In genomic region chr16:19094542-19095365, GRCh38 we compare ENCODE assay signal across 2 cellular contexts.
TF ChIP-seq lines count a peak whose summit lies in the region.

No MANE protein-coding gene starts in this region.

TF ChIP-seq in A549, 52 proteins besides CTCF, POLR2A, EP300 and RAD21 (continued from another document):
- TF ChIP-seq PBX3 (IDR thresholded peaks at IDR 0.05) (peak; percentile 83), USF2 (IDR thresholded peaks at IDR 0.05) (peak; percentile 72), JUN (IDR thresholded peaks at IDR 0.05) (peak in 1 of 2 experiments; percentile 28; a peak in 2 of 5 replicates), FOSB (CRISPR knock-in tag; IDR thresholded peaks at IDR 0.05) (no peak), KDM5A (IDR thresholded peaks at IDR 0.05) (no peak)
TF ChIP-seq in A549: peak in this region for 7.

TF ChIP-seq in GM23338, 12 proteins besides CTCF, POLR2A, EP300 and RAD21 (continued from another document):
- no peak for TF ChIP-seq ZNF462 (CRISPR knock-in tag; IDR thresholded peaks at IDR 0.05)
- TF ChIP-seq EZH2phosphoT487 (IDR thresholded peaks at IDR 0.05; ENCODE audit: unreplicated experiment) = no peak
- TF ChIP-seq CREB1 (CRISPR knock-in tag; IDR thresholded peaks at IDR 0.05; ENCODE audit: low read depth) = no peak
- TF ChIP-seq REST (IDR thresholded peaks at IDR 0.05; ENCODE audit: unreplicated experiment) = no peak
